Comparison of ENCODE assay signal across 1 cellular context in the genomic region with DNA sequence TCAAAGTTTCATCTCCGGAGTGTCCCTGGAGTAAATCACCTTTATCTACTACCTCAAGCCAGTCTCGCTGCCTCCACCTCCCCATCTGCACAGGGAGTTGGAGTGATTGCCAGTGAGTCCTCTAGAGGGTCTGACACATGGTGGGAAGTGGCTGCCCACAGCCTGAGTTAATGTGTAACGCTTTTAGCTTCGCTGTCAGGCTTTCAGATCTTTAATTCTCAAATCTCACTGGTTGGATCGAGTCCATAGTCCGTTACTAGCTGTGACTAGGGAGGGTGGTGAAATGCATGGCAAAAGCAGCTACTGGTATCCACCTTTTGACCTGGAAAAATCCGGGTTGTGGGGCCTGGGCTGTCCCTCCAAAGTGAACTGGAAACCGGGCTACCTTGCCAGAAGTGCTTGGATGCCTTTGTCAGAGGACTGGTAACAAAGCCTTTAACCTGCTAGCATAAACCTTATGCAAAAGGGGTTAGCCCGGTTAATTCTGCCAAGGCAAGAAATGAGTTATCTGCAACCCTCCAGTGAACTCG.
TF ChIP-seq lines count a peak whose summit lies in the region.

No MANE protein-coding gene starts in this region.

TF ChIP-seq in K562, 482 proteins besides CTCF, POLR2A, EP300 and RAD21:
- TF ChIP-seq POLR2G (IDR thresholded peaks at IDR 0.05; ENCODE audit: low read depth, low read length): no peak
- TF ChIP-seq, protein P1, sequence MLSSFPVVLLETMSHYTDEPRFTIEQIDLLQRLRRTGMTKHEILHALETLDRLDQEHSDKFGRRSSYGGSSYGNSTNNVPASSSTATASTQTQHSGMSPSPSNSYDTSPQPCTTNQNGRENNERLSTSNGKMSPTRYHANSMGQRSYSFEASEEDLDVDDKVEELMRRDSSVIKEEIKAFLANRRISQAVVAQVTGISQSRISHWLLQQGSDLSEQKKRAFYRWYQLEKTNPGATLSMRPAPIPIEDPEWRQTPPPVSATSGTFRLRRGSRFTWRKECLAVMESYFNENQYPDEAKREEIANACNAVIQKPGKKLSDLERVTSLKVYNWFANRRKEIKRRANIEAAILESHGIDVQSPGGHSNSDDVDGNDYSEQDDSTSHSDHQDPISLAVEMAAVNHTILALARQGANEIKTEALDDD (IDR thresholded peaks at IDR 0.05): peak; percentile 75
- TF ChIP-seq, protein P2, sequence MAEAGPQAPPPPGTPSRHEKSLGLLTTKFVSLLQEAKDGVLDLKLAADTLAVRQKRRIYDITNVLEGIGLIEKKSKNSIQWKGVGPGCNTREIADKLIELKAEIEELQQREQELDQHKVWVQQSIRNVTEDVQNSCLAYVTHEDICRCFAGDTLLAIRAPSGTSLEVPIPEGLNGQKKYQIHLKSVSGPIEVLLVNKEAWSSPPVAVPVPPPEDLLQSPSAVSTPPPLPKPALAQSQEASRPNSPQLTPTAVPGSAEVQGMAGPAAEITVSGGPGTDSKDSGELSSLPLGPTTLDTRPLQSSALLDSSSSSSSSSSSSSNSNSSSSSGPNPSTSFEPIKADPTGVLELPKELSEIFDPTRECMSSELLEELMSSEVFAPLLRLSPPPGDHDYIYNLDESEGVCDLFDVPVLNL (CRISPR knock-in tag; IDR thresholded peaks at IDR 0.05; ENCODE audit: low read depth): no peak
